Comparison of ENCODE assay signal across 16 cellular contexts in the genomic region with DNA sequence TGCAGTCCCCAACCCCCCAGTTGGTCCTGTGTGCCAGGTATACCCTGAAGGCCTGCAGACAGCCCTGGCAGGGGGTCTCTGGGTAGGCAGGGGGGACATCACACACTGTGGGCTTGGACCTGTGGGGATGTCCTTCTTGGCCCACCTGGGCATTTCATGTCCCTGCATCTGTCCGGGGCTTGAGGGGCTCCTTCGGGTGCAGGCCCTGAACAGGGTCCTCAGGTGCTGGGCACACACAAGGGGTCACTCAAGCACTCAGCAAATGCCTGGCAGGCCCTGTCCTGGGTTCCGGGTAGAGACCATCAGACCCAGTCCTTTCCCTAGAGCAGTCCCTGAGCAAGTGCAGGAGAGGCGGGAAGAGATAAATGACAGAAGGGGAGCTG.
DNase-seq lines count a peak whose midpoint lies in the region; ATAC-seq, FAIRE-seq and TF ChIP-seq lines count a peak whose summit lies in the region.
"Had no signal": no experiment of that assay in that cellular context is flagged by ENCODE, and none has a peak within 500 bp of the region (broad histone marks: within the 10 kb centered on the region; RNA-seq: fewer than 3 reads in every experiment).

No MANE protein-coding gene starts in this region.

- TF ChIP-seq RAD21 in HepG2 (CRISPR knock-in tag; IDR thresholded peaks at IDR 0.05), result no peak

- CTCF ChIA-PET in Panc1 (lab: Charles Lee), result no interaction called here
- CTCF ChIA-PET in HepG2 (lab: Yijun Ruan, JAX; ENCODE audit: low intra/inter-chr PET ratio, low total read pairs), result no interaction called here

- intact Hi-C loops in Panc1 (cut with micrococcal nuclease; ENCODE audit: unreplicated experiment) (no loop called here), HepG2 (cut with micrococcal nuclease; ENCODE audit: unreplicated experiment) (no loop called here)

- TF ChIP-seq EP300 in HepG2 (IDR thresholded peaks at IDR 0.05; ENCODE audit: low read depth in 2 of 2, low read length in 2 of 2) (no peak), HepG2 (CRISPR knock-in tag; IDR thresholded peaks at IDR 0.05; ENCODE audit: borderline replicate concordance) (no peak)

- no peak overlapping the region for H3K27ac ChIP-seq in Panc1 (ENCODE audit: low read length)
- no peak overlapping the region for H3K27ac ChIP-seq in HepG2 (ENCODE audit: extremely low read length, insufficient read depth, low read length)
- no peak overlapping the region for H3K27ac ChIP-seq in neuronal stem cell (replicated peaks; ENCODE audit: low read length)
- H3K27ac ChIP-seq: C4-2B had no signal

- FAIRE-seq in HepG2 (lab: Jason Lieb, UNC), result no peak
- FAIRE-seq: GM19239 had no signal

- H4K91ac ChIP-seq in neuronal stem cell (ENCODE audit: low read depth, low read length, poor library complexity), result no peak overlapping the region

- H2BK15ac ChIP-seq in neuronal stem cell (ENCODE audit: low read length), result peak overlapping the region; percentile 8

- no peak overlapping the region for H3K4ac ChIP-seq in neuronal stem cell (ENCODE audit: low read length)

- no peak overlapping the region for H2BK5ac ChIP-seq in neuronal stem cell (ENCODE audit: low read length)

- no peak overlapping the region for H4K8ac ChIP-seq in neuronal stem cell (ENCODE audit: low read depth, low read length)

- H2BK120ac ChIP-seq in neuronal stem cell (ENCODE audit: low read depth, low read length), result no peak overlapping the region

- H3K36me3 ChIP-seq in Panc1 (ENCODE audit: control insufficient read depth, insufficient read depth, low read length), result no peaks in the 10 kb centered on the region
- H3K36me3 ChIP-seq in HepG2 (replicated peaks in 1 of 2; ENCODE audit: control insufficient read depth in 1 of 2, insufficient read depth in 2 of 2, low read length in 2 of 2), result no peaks in the 10 kb centered on the region
- H3K36me3 ChIP-seq in neuronal stem cell (replicated peaks in 1 of 2; ENCODE audit: control insufficient read depth in 2 of 2, insufficient read depth in 2 of 2, low read length in 2 of 2), result no peaks in the 10 kb centered on the region

- H2BK12ac ChIP-seq in neuronal stem cell (ENCODE audit: low read length), result peak overlapping the region; percentile 42

- TF ChIP-seq POLR2A in HepG2 (IDR thresholded peaks at IDR 0.05; ENCODE audit: insufficient read depth in 1 of 2, low read depth in 2 of 2, low read length in 2 of 2), result no peak

- H3K9ac ChIP-seq in HepG2 (ENCODE audit: insufficient read depth, low read depth, low read length) (no peak overlapping the region), neuronal stem cell (ENCODE audit: low read depth, low read length, poor library complexity) (no peak overlapping the region)

- H3K79me1 ChIP-seq in neuronal stem cell (ENCODE audit: low read depth, low read length), result no peaks in the 10 kb centered on the region

- POLR2A ChIA-PET in Panc1 (lab: Charles Lee) (no interaction called here), HepG2 (lab: Yijun Ruan, JAX) (no interaction called here)

- no TSS peak for BruUV-seq in Panc1 (replicated peaks; lab: Mats Ljungman, UMichigan)
- BruUV-seq in HepG2 (replicated peaks; lab: Mats Ljungman, UMichigan), result no TSS peak

- TF ChIP-seq CTCF in Panc1 (IDR thresholded peaks at IDR 0.05) (no peak), HepG2 (CRISPR knock-in tag; IDR thresholded peaks at IDR 0.05) (no peak)

- peak overlapping the region; percentile 39; the same call in 1 of the 2 replicates for H3K4me2 ChIP-seq in HepG2 (ENCODE audit: low read depth, low read length)
- no peak overlapping the region for H3K4me2 ChIP-seq in neuronal stem cell (ENCODE audit: insufficient read depth, low read length, poor library complexity, severe bottlenecking)
- H3K4me2 ChIP-seq: GM23338 had no signal

- H3K18ac ChIP-seq in neuronal stem cell (ENCODE audit: low read length), result peak overlapping the region; percentile 2

- no peak overlapping the region for H2AK5ac ChIP-seq in neuronal stem cell (ENCODE audit: low read depth, low read length)

- ATAC-seq in Panc1, result 0 out of 2 replicates have a peak, but pooled peaks have one; percentile 10
- ATAC-seq in HepG2, result peak; percentile 16; the same call in 2 of the 3 replicates
- no peak for ATAC-seq in GM21737 (IDR thresholded peaks at IDR 0.05; ENCODE audit: unreplicated experiment)
- ATAC-seq in HG02885 (IDR thresholded peaks at IDR 0.05; ENCODE audit: poor library complexity, unreplicated experiment), result no peak
- ATAC-seq: HCT116 had no signal

- H4K20me1 ChIP-seq in HepG2 (ENCODE audit: insufficient read depth, low read length), result no peaks in the 10 kb centered on the region

- no peak overlapping the region for H3K14ac ChIP-seq in neuronal stem cell (ENCODE audit: low read length)

- in situ Hi-C loops in Panc1 (cut with HindIII; ENCODE audit: low pct_unique_long_range_greater_than_20kb, low sequenced_read_pairs), result no loop called here
- in situ Hi-C loops in HepG2 (cut with HindIII; ENCODE audit: extremely low pct_ligation_motif_present, low pct_unique_long_range_greater_than_20kb), result no loop called here

- H2AFZ ChIP-seq in HepG2 (ENCODE audit: low read length), result no peak overlapping the region
- H2AFZ ChIP-seq in neuronal stem cell (ENCODE audit: low read length), result no peak overlapping the region
- H2AFZ ChIP-seq: GM23338 had no signal

- H3K4me1 ChIP-seq in Panc1 (ENCODE audit: control insufficient read depth, insufficient read depth, low read length) (no peaks in the 10 kb centered on the region), HepG2 (ENCODE audit: insufficient read depth, low read length) (peaks cover 16% of the 10 kb centered on the region), neuronal stem cell (ENCODE audit: control insufficient read depth in 2 of 2, insufficient read depth in 1 of 2, low read depth in 1 of 2, low read length in 2 of 2) (peaks cover 3 to 6% of the 10 kb centered on the region in 2 donors)

- DNase-seq in Panc1 (ENCODE audit: low read depth, low spot score), result no peak
- DNase-seq in HepG2 (ENCODE audit: low spot score), result no peak
- DNase-seq in neuronal stem cell (ENCODE audit: low spot score), result no peak
- no peak for DNase-seq in GF-D8 (lab: John Stamatoyannopoulos, UW)
- DNase-seq: CD4-positive, alpha-beta T cell; DMS153; DMS79; GDM1; HFFc6; KG1 had no signal

- H3K79me2 ChIP-seq in HepG2 (ENCODE audit: insufficient read depth, low read length), result no peaks in the 10 kb centered on the region

- no peak overlapping the region for H3K23ac ChIP-seq in neuronal stem cell (ENCODE audit: low read depth, low read length, poor library complexity)

- H3K9me3 ChIP-seq in Panc1 (ENCODE audit: control insufficient read depth, insufficient read depth, low read depth, low read length) (0 out of 2 replicates have a peak, but pooled peaks cover 5% of the 10 kb centered on the region), HepG2 (ENCODE audit: low read length) (peaks cover 16% of the 10 kb centered on the region), neuronal stem cell (replicated peaks in 1 of 2; ENCODE audit: control insufficient read depth in 2 of 2, insufficient read depth in 1 of 2, low read depth in 1 of 2, low read length in 2 of 2) (peaks cover 0 to 8% of the 10 kb centered on the region in 2 donors)

- H3K4me3 ChIP-seq in Panc1 (ENCODE audit: low read depth in 2 of 2, low read length in 2 of 2), result no peak overlapping the region
- no peak overlapping the region for H3K4me3 ChIP-seq in HepG2 (replicated peaks in 1 of 3; ENCODE audit: insufficient read depth in 1 of 3, low read depth in 2 of 3, low read length in 3 of 3)
- no peak overlapping the region for H3K4me3 ChIP-seq in neuronal stem cell (ENCODE audit: low read length in 2 of 2)
- H3K4me3 ChIP-seq: GM23338 had no signal

- no peaks in the 10 kb centered on the region for H3K27me3 ChIP-seq in Panc1 (ENCODE audit: control insufficient read depth, insufficient read depth, low read length)
- peaks cover 0 to 52% of the 10 kb centered on the region in 2 experiments; a peak in 4 of 5 replicates for H3K27me3 ChIP-seq in HepG2 (ENCODE audit: control insufficient read depth in 1 of 2, insufficient read depth in 2 of 2, low read length in 2 of 2)
- H3K27me3 ChIP-seq in neuronal stem cell (ENCODE audit: control insufficient read depth in 3 of 3, insufficient read depth in 3 of 3, low read depth in 1 of 3, low read length in 3 of 3), result peaks cover 0 to 11% (median 0%) of the 10 kb centered on the region in 3 experiments

- WGBS in HepG2 (ENCODE audit: low lambda C conversion rate), result 8% methylated on average over 2 of the region's 4 CpGs
- WGBS in neuronal stem cell (ENCODE audit: extremely low coverage in 2 of 2, insufficient read length in 2 of 2, insufficient replicate concordance in 1 of 2), 2 donors, result no CpG with 5 or more reads among the region's 4 CpGs

TF ChIP-seq in HepG2, 621 proteins besides CTCF, POLR2A, EP300 and RAD21:
- TF ChIP-seq CEBPB (IDR thresholded peaks at IDR 0.05; ENCODE audit: borderline replicate concordance, low read depth, low read length) (no peak), RFXANK (CRISPR knock-in tag; IDR thresholded peaks at IDR 0.05) (no peak), ZNF10 (CRISPR knock-in tag; IDR thresholded peaks at IDR 0.05; ENCODE audit: borderline replicate concordance, low read depth) (no peak), MTF2 (CRISPR knock-in tag; IDR thresholded peaks at IDR 0.05; ENCODE audit: borderline replicate concordance) (no peak), CBX5 (CRISPR knock-in tag; IDR thresholded peaks at IDR 0.05; ENCODE audit: borderline replicate concordance) (no peak), SP5 (CRISPR knock-in tag; IDR thresholded peaks at IDR 0.05; ENCODE audit: borderline replicate concordance, low read depth) (no peak), TAF1 (CRISPR knock-in tag; IDR thresholded peaks at IDR 0.05) (no peak), ZNF280B (CRISPR knock-in tag; IDR thresholded peaks at IDR 0.05; ENCODE audit: borderline replicate concordance) (no peak), NPAS2 (CRISPR knock-in tag; IDR thresholded peaks at IDR 0.05; ENCODE audit: borderline replicate concordance) (no peak), ZNF333 (CRISPR knock-in tag; IDR thresholded peaks at IDR 0.05; ENCODE audit: borderline replicate concordance) (no peak)

Comparison
In these comparisons a context has a peak if more than half of its experiments do, and no peak if none do; other contexts are left out.
1. ATAC-seq: peak in Panc1 (single experiment) and HepG2 (single experiment); none in GM21737 (single experiment) and HG02885 (single experiment).